ENCODE assay signal across 23 cellular contexts in the genomic region with DNA sequence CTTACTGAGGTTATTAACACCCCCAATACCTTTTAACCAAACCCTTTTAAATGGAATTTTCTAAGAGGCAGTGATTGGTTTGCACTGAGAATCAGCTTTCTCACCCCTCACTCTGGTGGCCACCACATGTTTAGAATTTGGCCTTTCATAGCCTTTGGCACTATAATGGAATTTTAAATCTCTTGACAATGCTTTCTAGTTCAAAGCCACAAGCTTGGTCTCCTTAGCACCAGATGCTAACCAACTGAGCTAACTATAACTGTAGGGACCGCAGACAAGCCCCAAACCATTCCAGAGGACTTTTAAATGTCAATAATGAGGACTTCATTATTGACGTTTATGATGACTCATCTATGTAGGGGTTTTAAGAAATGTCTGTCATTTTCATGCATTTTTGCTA.
"Had no signal": no experiment of that assay in that cellular context is flagged by ENCODE, and none has a peak within 500 bp of the region (broad histone marks: within the 10 kb centered on the region; RNA-seq: fewer than 3 reads in every experiment).

No MANE protein-coding gene starts in this region.

- DNase-seq: activated CD4-positive, alpha-beta T cell treated with anti-CD3 and anti-CD28 coated beads for 36 hours; activated CD8-positive, alpha-beta memory T cell treated with anti-CD3 and anti-CD28 coated beads, Interleukin-2, amount 50 U/mL, for 4 hours; activated CD8-positive, alpha-beta T cell treated with anti-CD3 and anti-CD28 coated beads, Interleukin-2, amount 10 ng/mL, durations not matched to agents 7 days and 5 days; activated effector memory CD4-positive, alpha-beta T cell treated with anti-CD3 and anti-CD28 coated beads, Interleukin-2, amount 50 U/mL, for 16 hours; activated T-cell treated with anti-CD3 and anti-CD28 coated beads, Interleukin-2, amount 50 U/mL, for 48 hours; adrenal gland; cortex of kidney; effector CD4-positive, alpha-beta T cell; heart right ventricle; islet precursor cell; midbrain; naive B cell; sigmoid colon; stimulated activated CD4-positive, alpha-beta T cell treated with anti-CD3 and anti-CD28 coated beads, Interleukin-1b, Interleukin-23, amount 100 ng/mL, for 48 hours; stomach; testis; upper lobe of right lung had no signal

- H3K9me3 Mint-ChIP-seq: activated naive CD4-positive, alpha-beta T cell treated with anti-CD3 and anti-CD28 coated beads, Interleukin-2, amount 50 U/mL, for 24 hours; brain; central memory CD8-positive, alpha-beta T cell; neural progenitor cell; T-helper 1 cell treated with Interleukin-12 subunit alpha and Interleukin-12 subunit beta and Interleukin-4 antibody, amounts not matched to agents 30 μg/mL and 1 μg/mL, for 36 hours had no signal

- H3K4me1 Mint-ChIP-seq: activated CD4-positive, alpha-beta T cell treated with anti-CD3 and anti-CD28 coated beads for 36 hours; activated naive CD4-positive, alpha-beta T cell treated with anti-CD3 and anti-CD28 coated beads, Interleukin-2, amount 50 U/mL, for 24 hours; brain; central memory CD8-positive, alpha-beta T cell; naive B cell; neural progenitor cell had no signal

- H3K4me3 Mint-ChIP-seq: activated CD4-positive, alpha-beta T cell treated with anti-CD3 and anti-CD28 coated beads for 36 hours; activated CD8-positive, alpha-beta T cell treated with anti-CD3 and anti-CD28 coated beads, Interleukin-2, amount 10 ng/mL, durations not matched to agents 7 days and 5 days; activated naive CD4-positive, alpha-beta T cell treated with anti-CD3 and anti-CD28 coated beads, Interleukin-2, amount 50 U/mL, for 24 hours; brain; central memory CD8-positive, alpha-beta T cell; naive B cell; neural progenitor cell; T-helper 1 cell treated with Interleukin-12 subunit alpha and Interleukin-12 subunit beta and Interleukin-4 antibody, amounts not matched to agents 30 μg/mL and 1 μg/mL, for 36 hours had no signal

- ATAC-seq: activated CD4-positive, alpha-beta T cell treated with anti-CD3 and anti-CD28 coated beads for 36 hours; activated CD8-positive, alpha-beta T cell treated with anti-CD3 and anti-CD28 coated beads, Interleukin-2, amount 10 ng/mL, durations not matched to agents 7 days and 5 days; heart right ventricle; upper lobe of right lung had no signal

- H3K4me3 ChIP-seq: adrenal gland, heart right ventricle, lung, neural progenitor cell, sigmoid colon, stomach, testis, upper lobe of right lung had no signal

- H3K27ac Mint-ChIP-seq: activated CD4-positive, alpha-beta T cell treated with anti-CD3 and anti-CD28 coated beads for 36 hours; activated CD8-positive, alpha-beta T cell treated with anti-CD3 and anti-CD28 coated beads, Interleukin-2, amount 10 ng/mL, durations not matched to agents 7 days and 5 days; activated naive CD4-positive, alpha-beta T cell treated with anti-CD3 and anti-CD28 coated beads, Interleukin-2, amount 50 U/mL, for 24 hours; brain; neural progenitor cell; T-helper 1 cell treated with Interleukin-12 subunit alpha and Interleukin-12 subunit beta and Interleukin-4 antibody, amounts not matched to agents 30 μg/mL and 1 μg/mL, for 36 hours had no signal

- H3K36me3 ChIP-seq: adrenal gland, heart right ventricle, neural progenitor cell, sigmoid colon, stomach, upper lobe of right lung had no signal

- H3K27me3 Mint-ChIP-seq: activated CD4-positive, alpha-beta T cell treated with anti-CD3 and anti-CD28 coated beads for 36 hours; activated naive CD4-positive, alpha-beta T cell treated with anti-CD3 and anti-CD28 coated beads, Interleukin-2, amount 50 U/mL, for 24 hours; brain; central memory CD8-positive, alpha-beta T cell; naive B cell had no signal

- H3K9me3 ChIP-seq: adrenal gland, sigmoid colon, stomach, testis, upper lobe of right lung had no signal

- H3K4me1 ChIP-seq: adrenal gland, heart right ventricle, neural progenitor cell, stomach, testis, upper lobe of right lung had no signal

- H3K27ac ChIP-seq: adrenal gland, heart right ventricle, neural progenitor cell, sigmoid colon, stomach, testis, upper lobe of right lung had no signal

- H3K27me3 ChIP-seq: adrenal gland, heart right ventricle, neural progenitor cell, sigmoid colon, stomach, testis, upper lobe of right lung had no signal

- H3K36me3 Mint-ChIP-seq: activated naive CD4-positive, alpha-beta T cell treated with anti-CD3 and anti-CD28 coated beads, Interleukin-2, amount 50 U/mL, for 24 hours; brain; naive B cell; neural progenitor cell had no signal
